In the genomic region with DNA sequence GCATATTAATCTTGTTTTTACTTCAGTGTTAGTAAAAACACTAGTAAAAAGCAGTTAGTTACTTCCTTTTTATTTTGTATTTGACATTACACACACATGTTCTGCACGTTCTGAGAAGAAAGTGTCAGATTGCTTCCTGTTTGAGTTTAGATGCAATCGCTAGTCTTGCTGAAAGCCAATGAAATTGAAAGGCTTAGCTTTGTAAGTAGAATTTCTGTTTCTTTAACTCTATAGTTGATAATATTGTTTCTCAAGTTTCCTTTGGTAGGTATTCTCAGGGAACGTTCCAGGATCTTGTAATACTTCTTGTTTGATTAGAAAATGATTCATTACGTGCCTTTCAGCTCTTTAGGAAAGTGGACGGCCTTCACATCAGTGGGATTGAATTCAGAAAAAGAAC, we compare ENCODE assay signal across 14 cellular contexts. TPM values are rescaled to one million over a fixed set of nuclear protein-coding genes. Genes with fewer than 3 reads are reported as not detected.
DNase-seq lines count a peak whose midpoint lies in the region; ATAC-seq and TF ChIP-seq lines count a peak whose summit lies in the region.
"Had no signal": no experiment of that assay in that cellular context is flagged by ENCODE, and none has a peak within 500 bp of the region (broad histone marks: within the 10 kb centered on the region; RNA-seq: fewer than 3 reads in every experiment).

No MANE protein-coding gene starts in this region.

- H3K27me3 ChIP-seq in breast epithelium, result no peaks in the 10 kb centered on the region
- no peaks in the 10 kb centered on the region for H3K27me3 ChIP-seq in PC-3 (ENCODE audit: low read length)
- no peaks in the 10 kb centered on the region for H3K27me3 ChIP-seq in fibroblast of lung (ENCODE audit: control insufficient read depth, insufficient read depth, low read length)
- H3K27me3 ChIP-seq: tibial artery had no signal

- TF ChIP-seq POLR2A in breast epithelium (IDR thresholded peaks at IDR 0.05), result no peak

- CTCF ChIA-PET in MCF 10A (lab: Yijun Ruan, JAX) (no interaction called here), PC-3 (lab: Charles Lee) (no interaction called here)

- H3K4me1 Mint-ChIP-seq in MCF 10A (ENCODE audit: insufficient read depth, unreplicated experiment), result peaks cover 6% of the 10 kb centered on the region

- peak overlapping the region; percentile 25 for H3K4me3 Mint-ChIP-seq in MCF 10A (ENCODE audit: unreplicated experiment)
- H3K4me3 Mint-ChIP-seq: activated naive CD8-positive, alpha-beta T cell had no signal

- POLR2A ChIA-PET in MCF 10A (lab: Yijun Ruan, JAX) (interaction anchor here (0.9 kb wide), 1 partner anchor 120 kb away, joined by 3 read pairs; no protein-coding TSS in a partner anchor), PC-3 (lab: Charles Lee; ENCODE audit: unreplicated experiment) (no interaction called here)

- DNase-seq in MCF 10A (ENCODE audit: unreplicated experiment) (peak; percentile 46), breast epithelium (ENCODE audit: low spot score in 2 of 2) (no peak), PC-3 (peak; percentile 57), fibroblast of lung (ENCODE audit: low read depth in 2 of 2) (peak; percentile 18 to 32), SKM-1 treated with dmso at 0.1 percent for 144 hours (lab: John Stamatoyannopoulos, UW; ENCODE audit: unreplicated experiment) (no peak), DMS153 treated with DMSO at 0.1 percent for 48 hours (lab: John Stamatoyannopoulos, UW; ENCODE audit: unreplicated experiment) (no peak)
- DNase-seq: caudate nucleus; effector memory CD4-positive, alpha-beta T cell; stimulated activated CD4-positive, alpha-beta T cell treated with anti-CD3 and anti-CD28 coated beads, Interleukin-4, amount 100 ng/mL, for 24 hours; tibial artery had no signal

- H3K36me3 Mint-ChIP-seq in MCF 10A (ENCODE audit: insufficient read depth, unreplicated experiment), result no peaks in the 10 kb centered on the region

- H3K27me3 Mint-ChIP-seq in MCF 10A (ENCODE audit: insufficient read depth, unreplicated experiment), result no peaks in the 10 kb centered on the region
- H3K27me3 Mint-ChIP-seq: activated naive CD8-positive, alpha-beta T cell had no signal

- H3K79me2 ChIP-seq in PC-3 (ENCODE audit: low read length) (no peaks in the 10 kb centered on the region), fibroblast of lung (ENCODE audit: control insufficient read depth, insufficient read depth, low read length) (no peaks in the 10 kb centered on the region)

- H3K4me3 ChIP-seq in breast epithelium (no peak overlapping the region), PC-3 (ENCODE audit: low read length) (no peak overlapping the region), fibroblast of lung (replicated peaks in 1 of 4; ENCODE audit: control extremely low read depth in 1 of 4, insufficient read depth in 1 of 4, low read depth in 3 of 4, low read length in 4 of 4) (no peak overlapping the region)
- H3K4me3 ChIP-seq: tibial artery had no signal

- no peaks in the 10 kb centered on the region for H3K9me2 ChIP-seq in PC-3 (replicated peaks; ENCODE audit: low read length)

- H3K9me3 ChIP-seq in breast epithelium, result no peaks in the 10 kb centered on the region
- no peaks in the 10 kb centered on the region for H3K9me3 ChIP-seq in PC-3 (ENCODE audit: low read length)
- H3K9me3 ChIP-seq in fibroblast of lung (ENCODE audit: control insufficient read depth, insufficient read depth, low read depth, low read length), result no peaks in the 10 kb centered on the region
- H3K9me3 ChIP-seq: tibial artery had no signal

- H3K9ac ChIP-seq in PC-3 (ENCODE audit: low read length) (no peak overlapping the region), fibroblast of lung (ENCODE audit: insufficient read depth, low read length) (no peak overlapping the region)

- H3K4me2 ChIP-seq in PC-3 (ENCODE audit: low read length) (peak overlapping the region; percentile 31), fibroblast of lung (ENCODE audit: extremely low read depth, insufficient read depth, low read length) (peak overlapping the region; percentile 35)

- no peaks in the 10 kb centered on the region for H3K4me1 ChIP-seq in breast epithelium
- H3K4me1 ChIP-seq in PC-3 (ENCODE audit: insufficient read depth, low read length), result peaks cover 10% of the 10 kb centered on the region; the same call in 1 of the 2 replicates
- H3K4me1 ChIP-seq in fibroblast of lung (ENCODE audit: control insufficient read depth, extremely low read depth, insufficient read depth, low read length), result no peaks in the 10 kb centered on the region

- H4K20me1 ChIP-seq in PC-3 (ENCODE audit: low read length) (no peaks in the 10 kb centered on the region), fibroblast of lung (ENCODE audit: control insufficient read depth, extremely low read depth, insufficient read depth, low read length) (no peaks in the 10 kb centered on the region)

- no peaks in the 10 kb centered on the region for H3K36me3 ChIP-seq in breast epithelium
- no peaks in the 10 kb centered on the region for H3K36me3 ChIP-seq in PC-3 (ENCODE audit: low read depth, low read length)
- no peaks in the 10 kb centered on the region for H3K36me3 ChIP-seq in fibroblast of lung (ENCODE audit: control insufficient read depth, insufficient read depth, low read length)

- H2AFZ ChIP-seq in PC-3 (ENCODE audit: low read length) (peak overlapping the region; percentile 45; the same call in 1 of the 2 replicates), fibroblast of lung (ENCODE audit: low read length) (no peak overlapping the region)

- H3K27ac ChIP-seq in breast epithelium, result no peak overlapping the region
- 0 out of 2 replicates have a peak overlapping the region, but pooled peaks have one; percentile 2 for H3K27ac ChIP-seq in PC-3 (ENCODE audit: low read length)
- no peak overlapping the region for H3K27ac ChIP-seq in fibroblast of lung (ENCODE audit: insufficient read depth, low read length)
- H3K27ac ChIP-seq: tibial artery had no signal

- ATAC-seq in PC-3 (peak; percentile 67), GM21381 (IDR thresholded peaks at IDR 0.05; ENCODE audit: unreplicated experiment) (no peak), GM18907 (IDR thresholded peaks at IDR 0.05; ENCODE audit: unreplicated experiment) (no peak)
- ATAC-seq: sciatic nerve had no signal

- TF ChIP-seq CTCF in MCF 10A (IDR thresholded peaks at IDR 0.05; ENCODE audit: unreplicated experiment) (no peak), breast epithelium (IDR thresholded peaks at IDR 0.05) (no peak), PC-3 (conservative IDR thresholded peaks at IDR 0.05; ENCODE audit: low read depth, low read length) (no peak), fibroblast of lung (conservative IDR thresholded peaks at IDR 0.05 in 1 of 2, IDR thresholded peaks at IDR 0.05 in 1 of 2; ENCODE audit: low read depth in 1 of 2, low read length in 2 of 2) (no peak)

- BruUV-seq in MCF 10A (replicated peaks; lab: Mats Ljungman, UMichigan), result no TSS peak
- BruUV-seq in PC-3 (replicated peaks; lab: Mats Ljungman, UMichigan), result no TSS peak

- H3K9me3 Mint-ChIP-seq in MCF 10A (ENCODE audit: unreplicated experiment), result peaks cover 8% of the 10 kb centered on the region

- H3F3A ChIP-seq in PC-3 (ENCODE audit: low read length, unreplicated experiment), result peaks cover 3% of the 10 kb centered on the region

- peak overlapping the region; percentile 64 for H3K27ac Mint-ChIP-seq in MCF 10A (ENCODE audit: low read depth, unreplicated experiment)
- H3K27ac Mint-ChIP-seq: activated naive CD8-positive, alpha-beta T cell had no signal

- intact Hi-C loops in MCF 10A (cut with micrococcal nuclease), result no loop called here
- intact Hi-C loops in breast epithelium (cut with DNase I; ENCODE audit: low total_unique reads), result no loop called here
- intact Hi-C loops in PC-3 (cut with micrococcal nuclease), result loop anchor here (10.0 kb wide), 1 partner anchor 166 kb away; no protein-coding TSS in a partner anchor

RNA-seq across cellular contexts. Expression of a gene that starts 55.0 kb away (rescaled TPM):
- 11.8 and 13.2 TPM in 2 replicates for total RNA-seq in MCF 10A (2022)
- total RNA-seq in breast epithelium, result 10 to 100 TPM; 13.0 to 27.2 (median 18.0) TPM
- 13.8 and 14.9 TPM in 2 replicates for total RNA-seq in PC-3 (2014; rRNA removed)
- total RNA-seq in fibroblast of lung, result 15.0 and 16.2 TPM in 2 replicates
- 7.4 and 9.8 TPM in 2 replicates for polyA plus RNA-seq in fibroblast of lung
- 5.3 and 5.7 TPM in 2 replicates for polyA plus RNA-seq in fibroblast of lung (2012)
- polyA minus RNA-seq in fibroblast of lung (ENCODE audit: low replicate concordance), result 6.8 and 14.5 TPM in 2 replicates

Comparison
In these comparisons a context has a peak if more than half of its experiments do, and no peak if none do; other contexts are left out.
1. DNase-seq: peak in MCF 10A (single experiment), PC-3 (single experiment) and fibroblast of lung (2 of 2); none in breast epithelium (0 of 2), SKM-1 treated with dmso at 0.1 percent for 144 hours (single experiment) and DMS153 treated with DMSO at 0.1 percent for 48 hours (single experiment).